Comparison of ENCODE assay signal across 25 cellular contexts in genomic region chr6:100574836-100575235, GRCh38.
"Had no signal": no experiment of that assay in that cellular context is flagged by ENCODE, and none has a peak within 500 bp of the region (broad histone marks: within the 10 kb centered on the region; RNA-seq: fewer than 3 reads in every experiment).

No MANE protein-coding gene starts in this region.

- H3K27ac ChIP-seq: adrenal gland, breast epithelium, Peyer's patch, RWPE1, SJCRH30, VCaP had no signal

- ATAC-seq: activated CD8-positive, alpha-beta T cell treated with anti-CD3 and anti-CD28 coated beads, Interleukin-2, amount 10 ng/mL, durations not matched to agents 7 days and 5 days had no signal

- H3K27me3 ChIP-seq: adrenal gland, breast epithelium, MG63, Peyer's patch, SJCRH30 had no signal

- DNase-seq: activated CD4-positive, alpha-beta T cell treated with anti-CD3 and anti-CD28 coated beads for 4 hours; activated CD4-positive, alpha-beta T cell treated with anti-CD3 and anti-CD28 coated beads, Interleukin-2, amount 50 U/mL, for 4 hours; activated CD8-positive, alpha-beta memory T cell treated with anti-CD3 and anti-CD28 coated beads, Interleukin-2, amount 50 U/mL, for 48 hours; activated CD8-positive, alpha-beta T cell treated with anti-CD3 and anti-CD28 coated beads, Interleukin-2, amount 10 ng/mL, durations not matched to agents 7 days and 5 days; activated naive CD4-positive, alpha-beta T cell treated with anti-CD3 and anti-CD28 coated beads, Interleukin-2, amount 50 U/mL, for 16 hours; activated naive CD8-positive, alpha-beta T cell treated with anti-CD3 and anti-CD28 coated beads, Interleukin-2, amount 10 ng/mL, durations not matched to agents 7 days and 5 days; activated T-cell treated with anti-CD3 and anti-CD28 coated beads, Interleukin-2, amount 50 U/mL, for 1 hour; adrenal gland; anterior cingulate cortex; MG63; NCI-H1105 treated with DMSO at 0.1 percent for 48 hours; NCI-H1436 treated with DMSO at 0.1 percent for 48 hours; NCI-H187; NCI-H2081 treated with DMSO at 0.1 percent for 48 hours; NCI-H226; NCI-H510A treated with DMSO at 0.1 percent for 48 hours; NCI-H774; Peyer's patch; Right ventricle myocardium superior; SJCRH30; SK-N-SH; T-helper 1 cell had no signal

- H3K4me3 ChIP-seq: adrenal gland, breast epithelium, MG63, Peyer's patch, SJCRH30 had no signal

- H3K9me3 ChIP-seq: adrenal gland, MG63, Peyer's patch, SK-N-SH had no signal

- H3K36me3 ChIP-seq: adrenal gland, Peyer's patch had no signal

- H3K4me1 ChIP-seq: adrenal gland, breast epithelium, Peyer's patch, SJCRH30 had no signal
